In genomic region chr5:90248640-90249039, GRCh38 we compare ENCODE assay signal across 17 cellular contexts.
"Had no signal": no experiment of that assay in that cellular context is flagged by ENCODE, and none has a peak within 500 bp of the region (broad histone marks: within the 10 kb centered on the region; RNA-seq: fewer than 3 reads in every experiment).

No MANE protein-coding gene starts in this region.

- ATAC-seq: foreskin keratinocyte; gastroesophageal sphincter; heart left ventricle; left cardiac atrium; left lung; naive thymus-derived CD4-positive, alpha-beta T cell; stimulated activated effector memory CD8-positive, alpha-beta T cell treated with anti-CD3 and anti-CD28 coated beads, Interleukin-12 subunit alpha, Interleukin-12 subunit beta, amount 100 ng/mL, for 72 hours had no signal

- DNase-seq: dermis blood vessel endothelial cell; effector memory CD4-positive, alpha-beta T cell; foreskin keratinocyte; heart left ventricle; left cardiac atrium; left lung; mesenchymal stem cell; midbrain; naive thymus-derived CD4-positive, alpha-beta T cell; sigmoid colon; stimulated activated CD4-positive, alpha-beta T cell treated with anti-CD3 and anti-CD28 coated beads, Interleukin-2, amount 100 ng/mL, for 24 hours; stimulated activated CD4-positive, alpha-beta T cell treated with anti-CD3 and anti-CD28 coated beads, Interleukin-4, amount 100 ng/mL, for 24 hours; stimulated activated naive CD4-positive, alpha-beta T cell treated with Interleukin-2 at 50 U/mL for 16 hours; stomach; thyroid gland had no signal
